In the genomic region with DNA sequence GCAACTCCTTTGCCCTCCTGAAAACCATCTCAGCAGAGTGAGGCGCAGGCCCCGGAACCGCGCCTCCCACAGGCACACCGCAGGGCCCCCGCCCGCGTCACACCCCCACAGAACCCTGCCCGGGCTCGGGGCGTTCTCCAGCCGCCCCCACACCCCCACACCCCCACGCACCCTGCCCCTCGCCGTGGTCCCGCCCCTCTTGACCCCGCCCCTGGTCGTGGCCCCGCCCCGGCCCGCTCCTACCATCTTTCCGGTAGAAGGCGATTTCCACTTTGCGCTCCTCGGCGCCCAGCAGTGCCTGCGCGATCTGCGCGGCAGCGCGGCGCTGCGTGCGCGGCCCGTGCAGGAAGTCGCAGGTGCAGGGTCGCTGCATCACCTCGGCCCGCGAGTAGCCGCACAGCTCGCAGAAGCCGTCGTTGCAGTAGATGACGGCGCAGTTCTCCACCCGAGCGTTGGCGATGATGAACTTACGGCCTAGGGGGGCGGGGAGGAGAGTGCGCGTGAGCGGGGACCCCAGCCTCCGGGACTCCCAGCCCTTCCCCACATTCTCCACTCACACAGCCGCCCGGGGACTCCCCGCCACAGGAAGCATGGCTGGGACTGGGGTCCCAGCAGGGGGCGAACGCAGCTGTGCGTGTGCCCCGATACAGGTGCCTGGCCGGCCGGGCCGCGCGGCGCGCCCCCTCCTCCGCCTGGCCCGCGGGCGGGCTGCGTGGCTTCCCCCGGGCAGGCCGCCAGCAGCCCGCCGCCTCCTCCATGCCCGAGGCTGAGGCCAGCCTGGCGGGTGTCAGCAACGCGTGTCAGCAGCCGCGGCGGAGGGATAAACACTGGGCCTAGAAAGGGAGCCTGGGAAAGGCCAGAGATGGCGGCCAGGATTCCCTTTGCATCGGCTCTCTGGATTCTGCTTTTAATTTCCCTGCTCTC, we compare ENCODE assay signal across 1 cellular context.
TF ChIP-seq lines count a peak whose summit lies in the region.

No MANE protein-coding gene starts in this region.

TF ChIP-seq in IMR-90, 13 proteins besides CTCF, POLR2A, EP300 and RAD21:
- TF ChIP-seq MXI1 (IDR thresholded peaks at IDR 0.05; ENCODE audit: borderline replicate concordance, low read depth, low read length) (peak; percentile 50; the same call in 1 of the 2 replicates), BHLHE40 (IDR thresholded peaks at IDR 0.05; ENCODE audit: low read depth, low read length) (no peak; the same call in none of the 2 replicates)
